Comparison of ENCODE assay signal across 9 cellular contexts in genomic region chr12:31896514-31897039, GRCh38.
DNase-seq lines count a peak whose midpoint lies in the region; ATAC-seq and TF ChIP-seq lines count a peak whose summit lies in the region.
"Had no signal": no experiment of that assay in that cellular context is flagged by ENCODE, and none has a peak within 500 bp of the region (broad histone marks: within the 10 kb centered on the region; RNA-seq: fewer than 3 reads in every experiment).

No MANE protein-coding gene starts in this region.

- peak overlapping the region in 4 of 5 donors; percentile 56 to 85 (median 70) for H3K27ac ChIP-seq in stomach
- no peak overlapping the region for H3K27ac ChIP-seq in neuronal stem cell (replicated peaks; ENCODE audit: low read length)
- H3K27ac ChIP-seq: SK-N-MC had no signal

- H3K4me1 ChIP-seq in stomach, result peaks cover 11 to 29% (median 19%) of the 10 kb centered on the region in 4 donors
- peaks cover 5 to 7% of the 10 kb centered on the region in 2 donors for H3K4me1 ChIP-seq in neuronal stem cell (ENCODE audit: control insufficient read depth in 2 of 2, insufficient read depth in 1 of 2, low read depth in 1 of 2, low read length in 2 of 2)

- H3K9me3 ChIP-seq in stomach (no peaks in the 10 kb centered on the region), neuronal stem cell (replicated peaks in 1 of 2; ENCODE audit: control insufficient read depth in 2 of 2, insufficient read depth in 1 of 2, low read depth in 1 of 2, low read length in 2 of 2) (no peaks in the 10 kb centered on the region)

- H3K4me2 ChIP-seq in neuronal stem cell (ENCODE audit: insufficient read depth, low read length, poor library complexity, severe bottlenecking), result no peak overlapping the region

- H4K8ac ChIP-seq in neuronal stem cell (ENCODE audit: low read depth, low read length), result no peak overlapping the region

- no peak overlapping the region for H4K91ac ChIP-seq in neuronal stem cell (ENCODE audit: low read depth, low read length, poor library complexity)

- H3K18ac ChIP-seq in neuronal stem cell (ENCODE audit: low read length), result no peak overlapping the region

- no peak overlapping the region for H3K4me3 Mint-ChIP-seq in mesothelial cell of epicardium

- H3K27ac Mint-ChIP-seq in activated naive CD4-positive, alpha-beta T cell treated with anti-CD3 and anti-CD28 coated beads, Interleukin-2, amount 50 U/mL, for 72 hours, result peak overlapping the region; percentile 99 to 100
- H3K27ac Mint-ChIP-seq in mesothelial cell of epicardium, result peak overlapping the region; percentile 75

- H3K4me3 ChIP-seq in stomach (no peak overlapping the region), neuronal stem cell (ENCODE audit: low read length in 2 of 2) (no peak overlapping the region)
- H3K4me3 ChIP-seq: SK-N-MC had no signal

- no peak overlapping the region for H2BK5ac ChIP-seq in neuronal stem cell (ENCODE audit: low read length)

- no peak overlapping the region for H2BK12ac ChIP-seq in neuronal stem cell (ENCODE audit: low read length)

- H3K36me3 ChIP-seq in stomach, result no peaks in the 10 kb centered on the region
- H3K36me3 ChIP-seq in neuronal stem cell (replicated peaks in 1 of 2; ENCODE audit: control insufficient read depth in 2 of 2, insufficient read depth in 2 of 2, low read length in 2 of 2), result no peaks in the 10 kb centered on the region

- no peaks in the 10 kb centered on the region for H3K27me3 Mint-ChIP-seq in mesothelial cell of epicardium (ENCODE audit: low read depth)

- H2BK15ac ChIP-seq in neuronal stem cell (ENCODE audit: low read length), result no peak overlapping the region

- no peaks in the 10 kb centered on the region for H3K79me1 ChIP-seq in neuronal stem cell (ENCODE audit: low read depth, low read length)

- peaks cover 45 to 49% of the 10 kb centered on the region in 2 donors for H3K9me3 Mint-ChIP-seq in activated naive CD4-positive, alpha-beta T cell treated with anti-CD3 and anti-CD28 coated beads, Interleukin-2, amount 50 U/mL, for 72 hours
- H3K9me3 Mint-ChIP-seq in mesothelial cell of epicardium, result peaks cover 4% of the 10 kb centered on the region

- no peak for TF ChIP-seq EP300 in stomach (IDR thresholded peaks at IDR 0.05)

- H3K14ac ChIP-seq in neuronal stem cell (ENCODE audit: low read length), result no peak overlapping the region

- 27 to 44% (median 38%) methylated on average over 6 of the region's 6 CpGs for WGBS in stomach, 5 donors
- 100% methylated on average over 1 of the region's 6 CpGs; no CpG with 5 or more reads in 1 of the 2 donors for WGBS in neuronal stem cell (ENCODE audit: extremely low coverage in 2 of 2, insufficient read length in 2 of 2, insufficient replicate concordance in 1 of 2), 2 donors

- H3K23ac ChIP-seq in neuronal stem cell (ENCODE audit: low read depth, low read length, poor library complexity), result no peak overlapping the region

- H3K27me3 ChIP-seq in stomach (no peaks in the 10 kb centered on the region), neuronal stem cell (ENCODE audit: control insufficient read depth in 3 of 3, insufficient read depth in 3 of 3, low read depth in 1 of 3, low read length in 3 of 3) (no peaks in the 10 kb centered on the region)

- H3K9ac ChIP-seq in neuronal stem cell (ENCODE audit: low read depth, low read length, poor library complexity), result no peak overlapping the region

- H2AK5ac ChIP-seq in neuronal stem cell (ENCODE audit: low read depth, low read length), result no peak overlapping the region

- no peak overlapping the region for H2BK120ac ChIP-seq in neuronal stem cell (ENCODE audit: low read depth, low read length)

- no peak for TF ChIP-seq POLR2A in stomach (IDR thresholded peaks at IDR 0.05)

- DNase-seq in SKM-1 (lab: John Stamatoyannopoulos, UW; ENCODE audit: unreplicated experiment) (peak; percentile 88), mesothelial cell of epicardium (ENCODE audit: low spot score in 2 of 2, unreplicated experiment in 2 of 2) (no peak), stomach (peak; percentile 52), neuronal stem cell (ENCODE audit: low spot score) (no peak), ecto neural progenitor cell (ENCODE audit: low spot score) (no peak)
- peak; percentile 83 to 88 for DNase-seq in activated naive CD4-positive, alpha-beta T cell treated with anti-CD3 and anti-CD28 coated beads, Interleukin-2, amount 50 U/mL, for 72 hours (ENCODE audit: low spot score in 2 of 2)

- intact Hi-C loops in stomach (cut with DNase I; ENCODE audit: low total_unique reads), result no loop called here

- H3K36me3 Mint-ChIP-seq in activated naive CD4-positive, alpha-beta T cell treated with anti-CD3 and anti-CD28 coated beads, Interleukin-2, amount 50 U/mL, for 72 hours, result peaks cover 63 to 79% of the 10 kb centered on the region in 2 donors
- no peaks in the 10 kb centered on the region for H3K36me3 Mint-ChIP-seq in mesothelial cell of epicardium

- H3K4ac ChIP-seq in neuronal stem cell (ENCODE audit: low read length), result no peak overlapping the region

- H3K4me1 Mint-ChIP-seq in mesothelial cell of epicardium, result peaks cover 28% of the 10 kb centered on the region

- H2AFZ ChIP-seq in neuronal stem cell (ENCODE audit: low read length), result no peak overlapping the region

- ATAC-seq in GM18867 (IDR thresholded peaks at IDR 0.05; ENCODE audit: unreplicated experiment) (peak; percentile 98), HG02981 (IDR thresholded peaks at IDR 0.05; ENCODE audit: unreplicated experiment) (peak; percentile 98)
- ATAC-seq in activated naive CD4-positive, alpha-beta T cell treated with anti-CD3 and anti-CD28 coated beads, Interleukin-2, amount 50 U/mL, for 72 hours, result peak; percentile 93 to 99

- TF ChIP-seq CTCF in mesothelial cell of epicardium (IDR thresholded peaks at IDR 0.05; ENCODE audit: unreplicated experiment) (no peak), stomach (IDR thresholded peaks at IDR 0.05) (no peak)

Comparison
In these comparisons a context has a peak if more than half of its experiments do, and no peak if none do; other contexts are left out.
1. DNase-seq: peak in SKM-1 (single experiment), activated naive CD4-positive, alpha-beta T cell treated with anti-CD3 and anti-CD28 coated beads, Interleukin-2, amount 50 U/mL, for 72 hours (2 of 2) and stomach (single experiment); none in mesothelial cell of epicardium (0 of 2), neuronal stem cell (single experiment) and ecto neural progenitor cell (single experiment).
2. Peak in every context shown above with its lines, with median percentiles within 50 percentile points of each other: ATAC-seq.